1 cellular context compared by ENCODE assay signal in genomic region chr3:49120438-49121135, GRCh38.
TF ChIP-seq lines count a peak whose summit lies in the region.

USP19 (minus strand) TSS chr3:49120823; CDS start chr3:49119145, 1,678 bp downstream.

TF ChIP-seq in HEK293, 187 proteins besides CTCF, POLR2A, EP300 and RAD21 (continued from another document):
- peak; percentile 66 for TF ChIP-seq HIC1 (tag by site-specific recombination; IDR thresholded peaks at IDR 0.05)
- TF ChIP-seq KLF9 (tag by site-specific recombination; IDR thresholded peaks at IDR 0.05; ENCODE audit: low read depth) = 0 out of 2 replicates have a peak, but pooled peaks have one; percentile 44
- peak; percentile 47; the same call in 1 of the 2 replicates for TF ChIP-seq ELK4 (IDR thresholded peaks at IDR 0.05; ENCODE audit: borderline replicate concordance, low read depth, low read length)
- TF ChIP-seq ZNF664 (tag by site-specific recombination; IDR thresholded peaks at IDR 0.05) = no peak
- peak; percentile 79; the same call in 1 of the 2 replicates for TF ChIP-seq ZEB2 (tag by site-specific recombination; IDR thresholded peaks at IDR 0.05)
- peak; percentile 27; the same call in 1 of the 2 replicates for TF ChIP-seq SP7 (tag by site-specific recombination; IDR thresholded peaks at IDR 0.05)
- TF ChIP-seq GLIS2 (tag by site-specific recombination; IDR thresholded peaks at IDR 0.05) = peak; percentile 62
- peak; percentile 68 for TF ChIP-seq GLIS1 (tag by site-specific recombination; IDR thresholded peaks at IDR 0.05)
- peak; percentile 84 for TF ChIP-seq ZNF335 (tag by site-specific recombination; conservative IDR thresholded peaks at IDR 0.05)
- TF ChIP-seq ZNF629 (tag by site-specific recombination; IDR thresholded peaks at IDR 0.05) = peak; percentile 93
- TF ChIP-seq ZNF596 (tag by site-specific recombination; IDR thresholded peaks at IDR 0.05) = no peak
- TF ChIP-seq SP3 (tag by site-specific recombination; IDR thresholded peaks at IDR 0.05) = peak; percentile 65; the same call in 1 of the 2 replicates
- no peak for TF ChIP-seq ZNF184 (tag by site-specific recombination; IDR thresholded peaks at IDR 0.05)
- TF ChIP-seq ZIC2 (tag by site-specific recombination; IDR thresholded peaks at IDR 0.05) = peak; percentile 21; the same call in 1 of the 2 replicates
- peak; percentile 73 for TF ChIP-seq ZNF580 (tag by site-specific recombination; IDR thresholded peaks at IDR 0.05)
- TF ChIP-seq KLF1 (tag by site-specific recombination; IDR thresholded peaks at IDR 0.05) = peak; percentile 12; the same call in 1 of the 2 replicates
- 0 out of 2 replicates have a peak, but pooled peaks have one; percentile 18 for TF ChIP-seq ZNF24 (tag by site-specific recombination; IDR thresholded peaks at IDR 0.05)
- TF ChIP-seq TCF7L2 (IDR thresholded peaks at IDR 0.05; ENCODE audit: borderline replicate concordance, low read depth, low read length) = no peak
- peak; percentile 96 for TF ChIP-seq ZBTB11 (tag by site-specific recombination; conservative IDR thresholded peaks at IDR 0.05; ENCODE audit: low read depth)
- TF ChIP-seq ZBTB17 (tag by site-specific recombination; IDR thresholded peaks at IDR 0.05) = peak; percentile 42; the same call in 1 of the 2 replicates
- peak; percentile 97 for TF ChIP-seq ZNF518A (tag by site-specific recombination; conservative IDR thresholded peaks at IDR 0.05; ENCODE audit: low read depth)
- no peak for TF ChIP-seq ZNF26 (tag by site-specific recombination; IDR thresholded peaks at IDR 0.05)
- TF ChIP-seq ZBTB21 (tag by site-specific recombination; IDR thresholded peaks at IDR 0.05) = peak; percentile 72
- peak; percentile 64; the same call in 1 of the 2 replicates for TF ChIP-seq OVOL3 (tag by site-specific recombination; IDR thresholded peaks at IDR 0.05)
- TF ChIP-seq PATZ1 (tag by site-specific recombination; IDR thresholded peaks at IDR 0.05) = 0 out of 2 replicates have a peak, but pooled peaks have one; percentile 47
- 0 out of 2 replicates have a peak, but pooled peaks have one; percentile 33 for TF ChIP-seq KLF10 (tag by site-specific recombination; IDR thresholded peaks at IDR 0.05)
- no peak for TF ChIP-seq ZNF843 (tag by site-specific recombination; IDR thresholded peaks at IDR 0.05)
- TF ChIP-seq ZNF544 (tag by site-specific recombination; IDR thresholded peaks at IDR 0.05) = no peak
- peak; percentile 41; the same call in 1 of the 2 replicates for TF ChIP-seq ZNF76 (tag by site-specific recombination; IDR thresholded peaks at IDR 0.05; ENCODE audit: borderline replicate concordance, low read depth)
TF ChIP-seq in HEK293: peak in this region for 30.
